Comparison of ENCODE assay signal across 1 cellular context in genomic region chr1:150364231-150365003, GRCh38.
TF ChIP-seq lines count a peak whose summit lies in the region.

No MANE protein-coding gene starts in this region.

TF ChIP-seq in K562, 482 proteins besides CTCF, POLR2A, EP300 and RAD21 (continued from another document and continues in another):
- TF ChIP-seq, protein P1, sequence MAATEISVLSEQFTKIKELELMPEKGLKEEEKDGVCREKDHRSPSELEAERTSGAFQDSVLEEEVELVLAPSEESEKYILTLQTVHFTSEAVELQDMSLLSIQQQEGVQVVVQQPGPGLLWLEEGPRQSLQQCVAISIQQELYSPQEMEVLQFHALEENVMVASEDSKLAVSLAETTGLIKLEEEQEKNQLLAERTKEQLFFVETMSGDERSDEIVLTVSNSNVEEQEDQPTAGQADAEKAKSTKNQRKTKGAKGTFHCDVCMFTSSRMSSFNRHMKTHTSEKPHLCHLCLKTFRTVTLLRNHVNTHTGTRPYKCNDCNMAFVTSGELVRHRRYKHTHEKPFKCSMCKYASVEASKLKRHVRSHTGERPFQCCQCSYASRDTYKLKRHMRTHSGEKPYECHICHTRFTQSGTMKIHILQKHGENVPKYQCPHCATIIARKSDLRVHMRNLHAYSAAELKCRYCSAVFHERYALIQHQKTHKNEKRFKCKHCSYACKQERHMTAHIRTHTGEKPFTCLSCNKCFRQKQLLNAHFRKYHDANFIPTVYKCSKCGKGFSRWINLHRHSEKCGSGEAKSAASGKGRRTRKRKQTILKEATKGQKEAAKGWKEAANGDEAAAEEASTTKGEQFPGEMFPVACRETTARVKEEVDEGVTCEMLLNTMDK (IDR thresholded peaks at IDR 0.05; ENCODE audit: borderline replicate concordance, insufficient read depth, low read depth, low read length, poor library complexity, severe bottlenecking) = peak; percentile 93
- peak; percentile 96 for TF ChIP-seq TAF1 (IDR thresholded peaks at IDR 0.05; ENCODE audit: control insufficient read depth, extremely low read depth, insufficient read depth, low read length, severe bottlenecking)
- TF ChIP-seq YY1 (IDR thresholded peaks at IDR 0.05; ENCODE audit: borderline replicate concordance in 1 of 3, control insufficient read depth in 1 of 3, extremely low read depth in 1 of 3, insufficient read depth in 3 of 3, insufficient read length in 1 of 3, insufficient replicate concordance in 2 of 3, low read depth in 1 of 3, low read length in 2 of 3) = peak; percentile 68 to 98 (median 95)
- TF ChIP-seq, protein P2, sequence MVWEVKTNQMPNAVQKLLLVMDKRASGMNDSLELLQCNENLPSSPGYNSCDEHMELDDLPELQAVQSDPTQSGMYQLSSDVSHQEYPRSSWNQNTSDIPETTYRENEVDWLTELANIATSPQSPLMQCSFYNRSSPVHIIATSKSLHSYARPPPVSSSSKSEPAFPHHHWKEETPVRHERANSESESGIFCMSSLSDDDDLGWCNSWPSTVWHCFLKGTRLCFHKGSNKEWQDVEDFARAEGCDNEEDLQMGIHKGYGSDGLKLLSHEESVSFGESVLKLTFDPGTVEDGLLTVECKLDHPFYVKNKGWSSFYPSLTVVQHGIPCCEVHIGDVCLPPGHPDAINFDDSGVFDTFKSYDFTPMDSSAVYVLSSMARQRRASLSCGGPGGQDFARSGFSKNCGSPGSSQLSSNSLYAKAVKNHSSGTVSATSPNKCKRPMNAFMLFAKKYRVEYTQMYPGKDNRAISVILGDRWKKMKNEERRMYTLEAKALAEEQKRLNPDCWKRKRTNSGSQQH (CRISPR knock-in tag; IDR thresholded peaks at IDR 0.05) = no peak
- 0 out of 2 replicates have a peak, but pooled peaks have one; percentile 8 for TF ChIP-seq ETV1 (tag; conservative IDR thresholded peaks at IDR 0.05; ENCODE audit: low read depth)
- TF ChIP-seq LARP7 (IDR thresholded peaks at IDR 0.05) = no peak
- peak; percentile 91 for TF ChIP-seq ZFX (CRISPR knock-in tag; IDR thresholded peaks at IDR 0.05)
- TF ChIP-seq ZNF644 (tag; IDR thresholded peaks at IDR 0.05; ENCODE audit: low read depth) = 0 out of 2 replicates have a peak, but pooled peaks have one; percentile 21
- peak; percentile 54 for TF ChIP-seq HCFC1 (IDR thresholded peaks at IDR 0.05; ENCODE audit: low read depth, low read length)
- TF ChIP-seq SIRT6 (IDR thresholded peaks at IDR 0.05; ENCODE audit: low read depth, low read length) = no peak
- TF ChIP-seq GABPA (tag; conservative IDR thresholded peaks at IDR 0.05; ENCODE audit: low read depth) = 0 out of 2 replicates have a peak, but pooled peaks have one; percentile 17
- no peak for TF ChIP-seq EHMT2 (IDR thresholded peaks at IDR 0.05)
- TF ChIP-seq RBFOX2 (IDR thresholded peaks at IDR 0.05; ENCODE audit: low read depth, low read length) = peak; percentile 88
- peak; percentile 90 for TF ChIP-seq ZBTB1 (CRISPR knock-in tag; IDR thresholded peaks at IDR 0.05; ENCODE audit: borderline replicate concordance, low read depth)
- TF ChIP-seq GTF3C2 (IDR thresholded peaks at IDR 0.05; ENCODE audit: borderline replicate concordance, extremely low read depth, insufficient read length) = no peak
- TF ChIP-seq, protein P3, sequence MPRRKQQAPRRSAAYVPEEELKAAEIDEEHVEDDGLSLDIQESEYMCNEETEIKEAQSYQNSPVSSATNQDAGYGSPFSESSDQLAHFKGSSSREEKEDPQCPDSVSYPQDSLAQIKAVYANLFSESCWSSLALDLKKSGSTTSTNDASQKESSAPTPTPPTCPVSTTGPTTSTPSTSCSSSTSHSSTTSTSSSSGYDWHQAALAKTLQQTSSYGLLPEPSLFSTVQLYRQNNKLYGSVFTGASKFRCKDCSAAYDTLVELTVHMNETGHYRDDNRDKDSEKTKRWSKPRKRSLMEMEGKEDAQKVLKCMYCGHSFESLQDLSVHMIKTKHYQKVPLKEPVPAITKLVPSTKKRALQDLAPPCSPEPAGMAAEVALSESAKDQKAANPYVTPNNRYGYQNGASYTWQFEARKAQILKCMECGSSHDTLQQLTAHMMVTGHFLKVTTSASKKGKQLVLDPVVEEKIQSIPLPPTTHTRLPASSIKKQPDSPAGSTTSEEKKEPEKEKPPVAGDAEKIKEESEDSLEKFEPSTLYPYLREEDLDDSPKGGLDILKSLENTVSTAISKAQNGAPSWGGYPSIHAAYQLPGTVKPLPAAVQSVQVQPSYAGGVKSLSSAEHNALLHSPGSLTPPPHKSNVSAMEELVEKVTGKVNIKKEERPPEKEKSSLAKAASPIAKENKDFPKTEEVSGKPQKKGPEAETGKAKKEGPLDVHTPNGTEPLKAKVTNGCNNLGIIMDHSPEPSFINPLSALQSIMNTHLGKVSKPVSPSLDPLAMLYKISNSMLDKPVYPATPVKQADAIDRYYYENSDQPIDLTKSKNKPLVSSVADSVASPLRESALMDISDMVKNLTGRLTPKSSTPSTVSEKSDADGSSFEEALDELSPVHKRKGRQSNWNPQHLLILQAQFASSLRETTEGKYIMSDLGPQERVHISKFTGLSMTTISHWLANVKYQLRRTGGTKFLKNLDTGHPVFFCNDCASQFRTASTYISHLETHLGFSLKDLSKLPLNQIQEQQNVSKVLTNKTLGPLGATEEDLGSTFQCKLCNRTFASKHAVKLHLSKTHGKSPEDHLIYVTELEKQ (CRISPR knock-in tag; IDR thresholded peaks at IDR 0.05) = no peak
- TF ChIP-seq EWSR1 (IDR thresholded peaks at IDR 0.05; ENCODE audit: borderline replicate concordance, low read depth, partially characterized antibody) = no peak
- TF ChIP-seq POLR2AphosphoS5 (IDR thresholded peaks at IDR 0.05; ENCODE audit: control insufficient read depth, insufficient read depth, low read depth, low read length) = peak; percentile 68; the same call in 1 of the 2 replicates
- TF ChIP-seq, protein P4, sequence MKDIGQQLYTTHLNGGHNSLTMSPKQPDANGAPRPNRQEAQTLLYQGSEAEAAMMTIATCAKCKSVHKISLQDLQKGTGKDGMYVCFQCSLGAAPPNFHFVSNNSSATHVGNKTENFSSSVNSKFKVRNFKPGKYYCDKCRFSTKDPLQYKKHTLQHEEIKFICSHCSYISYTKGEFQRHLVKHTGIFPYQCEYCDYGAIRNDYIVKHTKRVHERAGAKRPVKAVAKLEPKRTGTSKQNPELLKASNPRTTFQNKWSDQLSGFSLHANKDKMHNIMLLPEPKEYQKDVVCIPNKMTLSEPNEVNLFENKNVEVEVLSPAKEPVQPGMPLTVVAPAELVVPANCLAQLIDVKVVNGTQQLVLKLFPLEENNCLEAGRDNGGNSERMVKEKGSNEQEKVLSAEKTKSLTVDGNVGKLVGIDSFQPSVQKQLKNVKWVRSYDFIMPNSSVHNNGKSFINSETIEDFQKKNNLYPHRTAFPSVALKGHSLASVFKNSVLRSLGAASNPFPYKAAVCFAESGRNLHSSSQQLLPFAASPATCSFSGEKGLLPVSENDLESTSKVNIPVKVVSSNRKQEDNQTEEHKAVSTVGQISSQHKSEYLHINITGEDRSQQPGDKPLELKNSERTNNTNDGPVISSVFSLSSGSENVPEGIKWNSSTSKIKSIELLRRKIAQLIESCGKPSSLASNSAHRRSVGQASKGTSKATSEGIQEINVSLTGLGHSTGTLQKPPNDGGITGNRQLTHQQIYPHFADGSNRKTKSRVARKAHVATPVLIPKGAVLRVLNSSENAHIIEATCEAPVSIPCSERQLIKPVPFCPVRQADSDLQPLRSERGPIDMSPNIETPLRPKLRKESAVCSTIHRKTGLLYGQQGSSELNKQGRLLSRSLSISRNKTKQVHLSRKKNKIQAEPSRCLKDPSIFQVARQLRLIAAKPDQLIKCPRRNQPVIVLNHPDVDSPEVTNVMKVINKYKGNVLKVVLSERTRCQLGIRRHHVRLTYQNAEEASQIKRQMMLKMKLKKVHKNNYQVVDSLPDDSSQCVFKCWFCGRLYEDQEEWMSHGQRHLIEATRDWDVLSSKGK (CRISPR knock-in tag; IDR thresholded peaks at IDR 0.05) = no peak
- no peak for TF ChIP-seq NR4A1 (CRISPR knock-in tag; IDR thresholded peaks at IDR 0.05)
- 0 out of 2 replicates have a peak, but pooled peaks have one; percentile 22 for TF ChIP-seq NR4A1 (tag; IDR thresholded peaks at IDR 0.05)
- TF ChIP-seq NCOA1 (IDR thresholded peaks at IDR 0.05; ENCODE audit: low read depth) = no peak
- TF ChIP-seq TAF9B (IDR thresholded peaks at IDR 0.05; ENCODE audit: partially characterized antibody) = peak; percentile 85
- no peak for TF ChIP-seq RBM25 (IDR thresholded peaks at IDR 0.05; ENCODE audit: low read depth, low read length, severe bottlenecking)
- TF ChIP-seq POLR2H (tag; IDR thresholded peaks at IDR 0.05; ENCODE audit: low read depth) = peak; percentile 46
- TF ChIP-seq MYC (IDR thresholded peaks at IDR 0.05; ENCODE audit: low read depth, low read length) = peak; percentile 26
- TF ChIP-seq MYC (CRISPR knock-in tag; IDR thresholded peaks at IDR 0.05; ENCODE audit: borderline replicate concordance, low read depth) = no peak
- TF ChIP-seq ZNF583 (CRISPR knock-in tag; IDR thresholded peaks at IDR 0.05) = no peak
- no peak for TF ChIP-seq MCM7 (IDR thresholded peaks at IDR 0.05)
- TF ChIP-seq NR1H2 (CRISPR knock-in tag; IDR thresholded peaks at IDR 0.05) = peak; percentile 67; the same call in 1 of the 2 replicates
- peak; percentile 41; the same call in 1 of the 2 replicates for TF ChIP-seq STAG1 (CRISPR knock-in tag; IDR thresholded peaks at IDR 0.05; ENCODE audit: borderline replicate concordance)
- TF ChIP-seq CGGBP1 (CRISPR knock-in tag; IDR thresholded peaks at IDR 0.05) = peak; percentile 98; the same call in 1 of the 2 replicates
- TF ChIP-seq RB1 (IDR thresholded peaks at IDR 0.05; ENCODE audit: low read depth) = peak; percentile 66; the same call in 1 of the 2 replicates
- 0 out of 2 replicates have a peak, but pooled peaks have one; percentile 47 for TF ChIP-seq KAT7 (CRISPR knock-in tag; IDR thresholded peaks at IDR 0.05; ENCODE audit: borderline replicate concordance)
- TF ChIP-seq OTX1 (CRISPR knock-in tag; IDR thresholded peaks at IDR 0.05) = peak; percentile 2; the same call in 1 of the 2 replicates
- TF ChIP-seq IFI16 (CRISPR knock-in tag; IDR thresholded peaks at IDR 0.05) = no peak
- TF ChIP-seq, protein P5, sequence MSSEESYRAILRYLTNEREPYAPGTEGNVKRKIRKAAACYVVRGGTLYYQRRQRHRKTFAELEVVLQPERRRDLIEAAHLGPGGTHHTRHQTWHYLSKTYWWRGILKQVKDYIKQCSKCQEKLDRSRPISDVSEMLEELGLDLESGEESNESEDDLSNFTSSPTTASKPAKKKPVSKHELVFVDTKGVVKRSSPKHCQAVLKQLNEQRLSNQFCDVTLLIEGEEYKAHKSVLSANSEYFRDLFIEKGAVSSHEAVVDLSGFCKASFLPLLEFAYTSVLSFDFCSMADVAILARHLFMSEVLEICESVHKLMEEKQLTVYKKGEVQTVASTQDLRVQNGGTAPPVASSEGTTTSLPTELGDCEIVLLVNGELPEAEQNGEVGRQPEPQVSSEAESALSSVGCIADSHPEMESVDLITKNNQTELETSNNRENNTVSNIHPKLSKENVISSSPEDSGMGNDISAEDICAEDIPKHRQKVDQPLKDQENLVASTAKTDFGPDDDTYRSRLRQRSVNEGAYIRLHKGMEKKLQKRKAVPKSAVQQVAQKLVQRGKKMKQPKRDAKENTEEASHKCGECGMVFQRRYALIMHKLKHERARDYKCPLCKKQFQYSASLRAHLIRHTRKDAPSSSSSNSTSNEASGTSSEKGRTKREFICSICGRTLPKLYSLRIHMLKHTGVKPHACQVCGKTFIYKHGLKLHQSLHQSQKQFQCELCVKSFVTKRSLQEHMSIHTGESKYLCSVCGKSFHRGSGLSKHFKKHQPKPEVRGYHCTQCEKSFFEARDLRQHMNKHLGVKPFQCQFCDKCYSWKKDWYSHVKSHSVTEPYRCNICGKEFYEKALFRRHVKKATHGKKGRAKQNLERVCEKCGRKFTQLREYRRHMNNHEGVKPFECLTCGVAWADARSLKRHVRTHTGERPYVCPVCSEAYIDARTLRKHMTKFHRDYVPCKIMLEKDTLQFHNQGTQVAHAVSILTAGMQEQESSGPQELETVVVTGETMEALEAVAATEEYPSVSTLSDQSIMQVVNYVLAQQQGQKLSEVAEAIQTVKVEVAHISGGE (CRISPR knock-in tag; IDR thresholded peaks at IDR 0.05) = peak in 1 of 3 experiments; percentile 20; a peak in 2 of 6 replicates
- TF ChIP-seq TBL1XR1 (IDR thresholded peaks at IDR 0.05; ENCODE audit: low read length in 2 of 2) = 0 out of 4 replicates have a peak, but pooled peaks of 1 of the 2 experiments have one; percentile 35
- TF ChIP-seq HDAC1 (IDR thresholded peaks at IDR 0.05) = peak in 1 of 2 experiments; percentile 44; a peak in 1 of 4 replicates
